Comparison of ENCODE assay signal across 18 cellular contexts in genomic region chr10:100978896-100979185, GRCh38. TPM values are rescaled to one million over a fixed set of nuclear protein-coding genes. Genes with fewer than 3 reads are reported as not detected.
A peak's percentile ranks its signal among the peaks of the same experiment; 100 is the strongest.
DNase-seq lines count a peak whose midpoint lies in the region; TF ChIP-seq lines count a peak whose summit lies in the region.
"Had no signal": no experiment of that assay in that cellular context is flagged by ENCODE, and none has a peak within 500 bp of the region (broad histone marks: within the 10 kb centered on the region; RNA-seq: fewer than 3 reads in every experiment).

No MANE protein-coding gene starts in this region.

- peaks cover 0 to 65% (median 28%) of the 10 kb centered on the region in 6 donors for H3K36me3 ChIP-seq in spleen

- 81 to 93% (median 86%) methylated on average over 3 to 10 of the region's 10 CpGs for WGBS in spleen, 5 donors

- H3K27me3 ChIP-seq in spleen (replicated peaks in 1 of 7): no peaks in the 10 kb centered on the region
- H3K27me3 ChIP-seq: Peyer's patch, SJSA1 had no signal

- H3K9me3 Mint-ChIP-seq in chondrocyte (ENCODE audit: low read depth): no peaks in the 10 kb centered on the region
- H3K9me3 Mint-ChIP-seq: CD4-positive, CD25-positive, alpha-beta regulatory T cell had no signal

- no peak overlapping the region for H3K27ac Mint-ChIP-seq in chondrocyte (ENCODE audit: unreplicated experiment)
- H3K27ac Mint-ChIP-seq: CD4-positive, CD25-positive, alpha-beta regulatory T cell had no signal

- H3K9me3 ChIP-seq in spleen: no peaks in the 10 kb centered on the region
- H3K9me3 ChIP-seq: Peyer's patch, SJSA1 had no signal

- intact Hi-C loops in spleen (cut with DNase I; ENCODE audit: low total_unique reads): no loop called here

- no peak overlapping the region for H3K27ac ChIP-seq in spleen
- H3K27ac ChIP-seq: Peyer's patch, SJSA1 had no signal

- no peaks in the 10 kb centered on the region for H3K4me1 ChIP-seq in spleen
- H3K4me1 ChIP-seq: Peyer's patch had no signal

- no peak overlapping the region for H3K4me3 ChIP-seq in spleen
- H3K4me3 ChIP-seq: Peyer's patch, SJSA1 had no signal

- TF ChIP-seq POLR2A in spleen (IDR thresholded peaks at IDR 0.05): no peak

- TF ChIP-seq CTCF in chondrocyte (IDR thresholded peaks at IDR 0.05) (no peak), spleen (IDR thresholded peaks at IDR 0.05 in 8 of 11, conservative IDR thresholded peaks at IDR 0.05 in 3 of 11) (no peak)

- H3K4me3 Mint-ChIP-seq in chondrocyte (ENCODE audit: unreplicated experiment): no peak overlapping the region
- H3K4me3 Mint-ChIP-seq: CD4-positive, CD25-positive, alpha-beta regulatory T cell had no signal

- H3K36me3 Mint-ChIP-seq in chondrocyte (ENCODE audit: low read depth): peaks cover 6% of the 10 kb centered on the region

- no peaks in the 10 kb centered on the region for H3K4me1 Mint-ChIP-seq in chondrocyte (ENCODE audit: low read depth)

- no peaks in the 10 kb centered on the region for H3K27me3 Mint-ChIP-seq in chondrocyte (ENCODE audit: low read depth)
- H3K27me3 Mint-ChIP-seq: CD4-positive, CD25-positive, alpha-beta regulatory T cell had no signal

- DNase-seq in chondrocyte (ENCODE audit: low spot score): peak; percentile 58
- DNase-seq in islet precursor cell: peak; percentile 30
- DNase-seq in spleen: peak; percentile 69
- DNase-seq in activated CD4-positive, alpha-beta T cell treated with anti-CD3 and anti-CD28 coated beads for 48 hours: no peak
- DNase-seq in hippocampal formation (lab: John Stamatoyannopoulos, UW): no peak
- DNase-seq: CD4-positive, CD25-positive, alpha-beta regulatory T cell; COR-L47; DMS79; Karpas-422; MV-4-11; NCI-H1417; NCI-H1694 treated with DMSO at 0.1 percent for 48 hours; NCI-H2081 treated with DMSO at 0.1 percent for 48 hours; NCI-H2171 treated with DMSO at 0.1 percent for 48 hours; NCI-H524 treated with DMSO at 0.1 percent for 48 hours; NCI-H82 had no signal

RNA-seq across cellular contexts. Expression of gene MRPL43, which starts 8.5 kb away (rescaled TPM):
- total RNA-seq in chondrocyte (54.0 to 74.1 TPM (median 57.3 TPM) in 3 replicates), spleen (10 to 100 TPM; 38.3 to 55.9 (median 48.4) TPM)
- polyA plus RNA-seq in spleen: 10 to 100 TPM; 70.4 to 92.4 (median 79.1) TPM

RNA-seq across cellular contexts. Expression of gene TWNK, which starts 8.5 kb away (rescaled TPM):
- total RNA-seq in chondrocyte: 4.8 to 6.6 TPM (median 5.4 TPM) in 3 replicates
- total RNA-seq in spleen: 1 to 10 TPM; 5.6 to 9.4 (median 8.5) TPM
- 1 to 10 TPM; 7.4 to 9.9 (median 7.9) TPM for polyA plus RNA-seq in spleen

RNA-seq across cellular contexts. Expression of gene SEMA4G, which starts 9.5 kb away (rescaled TPM):
- total RNA-seq in chondrocyte: 4.8 to 8.0 TPM (median 7.9 TPM) in 3 replicates
- 1 to 10 TPM in 5 of 7 donors, under 1 TPM in 2; 0.46 to 2.8 (median 1.1) TPM for total RNA-seq in spleen
- polyA plus RNA-seq in spleen: under 1 TPM; 0.52 to 0.83 (median 0.74) TPM

RNA-seq across cellular contexts. Expression of gene LZTS2, which starts 20.8 kb away (rescaled TPM):
- total RNA-seq in chondrocyte (58.9 to 80.7 TPM (median 79.4 TPM) in 3 replicates), spleen (10 to 100 TPM; 40.9 to 76.6 (median 56.9) TPM)
- 10 to 100 TPM; 21.8 to 55.3 (median 25.9) TPM for polyA plus RNA-seq in spleen

RNA-seq across cellular contexts. Expression of gene PDZD7, which starts 52.1 kb away (rescaled TPM):
- 1.4 to 1.8 TPM (median 1.7 TPM) in 3 replicates for total RNA-seq in chondrocyte
- 1 to 10 TPM in 5 of 7 donors, under 1 TPM in 2; 0.42 to 2.3 (median 1.6) TPM for total RNA-seq in spleen
- polyA plus RNA-seq in spleen: under 1 TPM; 0.17 to 0.77 (median 0.30) TPM

Comparison
In these comparisons a context has a peak if more than half of its experiments do, and no peak if none do; other contexts are left out.
1. DNase-seq: peak in chondrocyte (single experiment), islet precursor cell (single experiment) and spleen (single experiment); none in activated CD4-positive, alpha-beta T cell treated with anti-CD3 and anti-CD28 coated beads for 48 hours (single experiment) and hippocampal formation (0 of 2).